In the genomic region with DNA sequence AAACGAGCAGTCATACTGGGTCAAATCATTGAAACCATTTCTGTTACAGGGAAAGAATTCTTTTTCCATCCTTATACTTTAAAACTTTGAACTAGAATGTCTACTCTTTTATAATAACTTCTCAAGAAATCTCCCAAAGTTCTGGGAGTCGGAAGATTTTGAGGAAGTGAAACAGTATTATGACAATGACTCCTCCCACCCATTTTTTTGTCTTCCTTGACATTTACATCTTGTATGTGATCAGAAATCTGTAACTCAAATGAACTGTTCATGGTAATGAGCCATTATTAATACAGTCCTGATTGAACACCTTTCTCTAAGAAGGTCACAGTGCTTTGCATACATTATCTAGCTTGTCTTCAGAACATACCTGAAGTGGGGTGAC, we compare ENCODE assay signal across 15 cellular contexts.
DNase-seq lines count a peak whose midpoint lies in the region; ATAC-seq, FAIRE-seq and TF ChIP-seq lines count a peak whose summit lies in the region.
"Had no signal": no experiment of that assay in that cellular context is flagged by ENCODE, and none has a peak within 500 bp of the region (broad histone marks: within the 10 kb centered on the region; RNA-seq: fewer than 3 reads in every experiment).

No MANE protein-coding gene starts in this region.

- TF ChIP-seq RAD21 in K562 (CRISPR knock-in tag; conservative IDR thresholded peaks at IDR 0.05 in 1 of 2, IDR thresholded peaks at IDR 0.05 in 1 of 2): no peak

- H3K4me1 ChIP-seq in DOHH2 (ENCODE audit: control insufficient read depth, low read length) (peaks cover 57% of the 10 kb centered on the region), K562 (replicated peaks in 1 of 2; ENCODE audit: control insufficient read depth in 2 of 2, insufficient read depth in 2 of 2, low read length in 2 of 2) (no peaks in the 10 kb centered on the region; a peak in 2 of 5 replicates)

- intact Hi-C loops in K562 (cut with micrococcal nuclease): no loop called here

- no TSS peak for BruUV-seq in K562 (replicated peaks; lab: Mats Ljungman, UMichigan)

- peak; percentile 63 for FAIRE-seq in K562 (lab: Jason Lieb, UNC)

- no peak for TF ChIP-seq EP300 in K562 (IDR thresholded peaks at IDR 0.05; ENCODE audit: low read length)

- CTCF ChIA-PET in K562 (lab: Yijun Ruan, JAX; ENCODE audit: low intra/inter-chr PET ratio): no interaction called here

- WGBS in K562 (ENCODE audit: insufficient coverage, low coverage, missing lambda C conversion rate): 42% methylated on average over 2 of the region's 2 CpGs

- no peaks in the 10 kb centered on the region for H3K79me2 ChIP-seq in DOHH2 (ENCODE audit: control insufficient read depth, low read length)
- no peaks in the 10 kb centered on the region for H3K79me2 ChIP-seq in K562 (ENCODE audit: control insufficient read depth, insufficient read depth, low read length)

- no peaks in the 10 kb centered on the region for H3F3A ChIP-seq in DOHH2 (ENCODE audit: control insufficient read depth, insufficient read depth)

- DNase-seq in K562 (ENCODE audit: extremely low read depth in 1 of 4, low spot score in 3 of 4) (no peak), brain microvascular endothelial cell (no peak), iPS-NIHi7 (ENCODE audit: extremely low spot score) (no peak)
- no peak for DNase-seq in activated CD8-positive, alpha-beta memory T cell treated with anti-CD3 and anti-CD28 coated beads, Interleukin-2, amount 50 U/mL, for 48 hours
- DNase-seq: activated CD8-positive, alpha-beta memory T cell treated with anti-CD3 and anti-CD28 coated beads, Interleukin-2, amount 50 U/mL, for 4 hours; activated naive CD4-positive, alpha-beta T cell treated with anti-CD3 and anti-CD28 coated beads, Interleukin-2, amount 10 ng/mL, durations not matched to agents 7 days and 5 days; AML-193; hippocampal formation; left colon; NCI-H2171 had no signal

- H3K27me3 ChIP-seq in DOHH2 (ENCODE audit: control insufficient read depth, low read length) (peaks cover 30% of the 10 kb centered on the region), K562 (ENCODE audit: control insufficient read depth in 2 of 2, insufficient read depth in 2 of 2, low read length in 2 of 2) (no peaks in the 10 kb centered on the region), brain microvascular endothelial cell (replicated peaks) (no peaks in the 10 kb centered on the region)

- H3K27ac ChIP-seq in DOHH2 (ENCODE audit: low read depth, low read length) (peak overlapping the region; percentile 31; the same call in 1 of the 2 replicates), K562 (ENCODE audit: extremely low read depth, low read depth, low read length) (no peak overlapping the region), brain microvascular endothelial cell (no peak overlapping the region)
- H3K27ac ChIP-seq: VCaP had no signal

- H3K36me3 ChIP-seq in DOHH2 (ENCODE audit: control insufficient read depth, low read length) (no peaks in the 10 kb centered on the region), K562 (ENCODE audit: control insufficient read depth, insufficient read depth, low read length) (no peaks in the 10 kb centered on the region), brain microvascular endothelial cell (replicated peaks) (no peaks in the 10 kb centered on the region)

- H3K9ac ChIP-seq in K562 (ENCODE audit: insufficient read depth in 1 of 2, low read depth in 2 of 2, low read length in 2 of 2): no peak overlapping the region

- no peak overlapping the region for H2AFZ ChIP-seq in K562 (ENCODE audit: low read depth, low read length)

- H3K9me3 ChIP-seq in DOHH2 (ENCODE audit: control insufficient read depth, insufficient read depth, low read length): no peaks in the 10 kb centered on the region
- no peaks in the 10 kb centered on the region for H3K9me3 ChIP-seq in K562 (replicated peaks; ENCODE audit: control insufficient read depth, insufficient read depth, low read depth, low read length)

- H3K4me3 ChIP-seq in DOHH2 (ENCODE audit: low read length) (peak overlapping the region; percentile 43), K562 (no peak overlapping the region), brain microvascular endothelial cell (ENCODE audit: low read depth, low read length) (no peak overlapping the region)

- no peaks in the 10 kb centered on the region for H3K9me2 ChIP-seq in DOHH2 (replicated peaks; ENCODE audit: control insufficient read depth, low read length)

- TF ChIP-seq CTCF in DOHH2 (IDR thresholded peaks at IDR 0.05; ENCODE audit: low read depth, low read length, poor library complexity, severe bottlenecking) (no peak), K562 (IDR thresholded peaks at IDR 0.05 in 2 of 3, conservative IDR thresholded peaks at IDR 0.05 in 1 of 3; ENCODE audit: insufficient read depth in 2 of 3, low read depth in 1 of 3, low read length in 3 of 3) (no peak), brain microvascular endothelial cell (IDR thresholded peaks at IDR 0.05; ENCODE audit: low read depth, low read length, missing control alignments) (no peak)

- H3K9me1 ChIP-seq in K562 (ENCODE audit: control insufficient read depth, insufficient read depth, low read length): no peaks in the 10 kb centered on the region

- H4K20me1 ChIP-seq in DOHH2 (ENCODE audit: control insufficient read depth, insufficient read depth, low read depth, low read length) (no peaks in the 10 kb centered on the region), K562 (replicated peaks; ENCODE audit: control insufficient read depth, insufficient read depth, low read length) (no peaks in the 10 kb centered on the region)

- peak; percentile 14 for ATAC-seq in GM19395 (IDR thresholded peaks at IDR 0.05; ENCODE audit: unreplicated experiment)
- peak; percentile 13 for ATAC-seq in HG03565 (IDR thresholded peaks at IDR 0.05; ENCODE audit: unreplicated experiment)
- ATAC-seq in K562: no peak
- ATAC-seq in HG02642 (IDR thresholded peaks at IDR 0.05; ENCODE audit: poor library complexity, unreplicated experiment): no peak
- ATAC-seq: left colon had no signal

- in situ Hi-C loops in K562 (cut with MboI) (no loop called here), brain microvascular endothelial cell (cut with HindIII; ENCODE audit: low pct_ligation_motif_present, low sequenced_read_pairs) (no loop called here)

- no peak for TF ChIP-seq POLR2A in K562 (conservative IDR thresholded peaks at IDR 0.05)

- POLR2A ChIA-PET in K562 (lab: Yijun Ruan, JAX): no interaction called here

- peak overlapping the region; percentile 61 for H3K4me2 ChIP-seq in DOHH2 (ENCODE audit: low read length)
- H3K4me2 ChIP-seq in K562 (ENCODE audit: insufficient read depth, low read length): no peak overlapping the region

TF ChIP-seq in K562, 482 proteins besides CTCF, POLR2A, EP300 and RAD21:
- no peak for TF ChIP-seq TEAD2 (tag; IDR thresholded peaks at IDR 0.05)
- 0 out of 2 replicates have a peak, but pooled peaks have one; percentile 57 for TF ChIP-seq SPI1 (IDR thresholded peaks at IDR 0.05; ENCODE audit: borderline replicate concordance, low read depth, low read length)
- TF ChIP-seq ETV6 (IDR thresholded peaks at IDR 0.05; ENCODE audit: borderline replicate concordance in 1 of 2, low read depth in 2 of 2, low read length in 1 of 2): no peak
- TF ChIP-seq ETV6 (CRISPR knock-in tag; IDR thresholded peaks at IDR 0.05; ENCODE audit: borderline replicate concordance): no peak
- no peak for TF ChIP-seq HNRNPUL1 (IDR thresholded peaks at IDR 0.05; ENCODE audit: low read length)
- TF ChIP-seq CAMTA2 (CRISPR knock-in tag; conservative IDR thresholded peaks at IDR 0.05): no peak

Comparison
In these comparisons a context has a peak if more than half of its experiments do, and no peak if none do; other contexts are left out.
1. ATAC-seq: peak in GM19395 (single experiment) and HG03565 (single experiment); none in K562 (single experiment) and HG02642 (single experiment).